Comparison of ENCODE assay signal across 10 cellular contexts in the genomic region with DNA sequence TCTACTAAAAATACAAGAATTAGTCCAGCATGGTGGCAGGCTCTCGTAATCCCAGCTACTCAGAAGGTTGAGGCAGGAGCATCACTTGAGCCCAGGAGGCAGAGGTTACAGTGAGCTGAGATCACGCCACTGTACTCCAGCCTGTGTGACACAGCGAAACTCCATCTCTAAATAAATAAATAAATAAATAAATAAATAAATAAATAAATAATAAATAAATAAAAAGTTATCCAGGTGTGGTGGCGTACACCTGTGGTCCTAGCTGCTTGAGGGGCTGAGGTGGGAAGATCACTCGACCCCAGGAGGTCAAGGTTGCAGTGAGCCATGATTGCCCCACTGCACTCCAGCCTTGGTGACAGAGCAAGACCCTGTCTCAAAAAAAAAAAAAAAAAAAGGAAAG. TPM values are rescaled to one million over a fixed set of nuclear protein-coding genes. Genes with fewer than 3 reads are reported as not detected.
"Had no signal": no experiment of that assay in that cellular context is flagged by ENCODE, and none has a peak within 500 bp of the region (broad histone marks: within the 10 kb centered on the region; RNA-seq: fewer than 3 reads in every experiment).

No MANE protein-coding gene starts in this region.

RNA-seq across cellular contexts. Expression of a gene that starts 0.8 kb away (rescaled TPM):
- total RNA-seq: neural crest cell, omental fat pad, osteocyte, posterior vena cava, prostate gland, pulmonary artery endothelial cell, right atrium auricular region, smooth muscle cell, suprapubic skin, ureter had no signal
- polyA plus RNA-seq: smooth muscle cell had no signal

RNA-seq across cellular contexts. Expression of a gene that starts 11.3 kb away (rescaled TPM):
- total RNA-seq: smooth muscle cell had no signal
